Comparison of ENCODE assay signal across 15 cellular contexts in genomic region chr6:132865364-132865763, GRCh38. TPM values are rescaled to one million over a fixed set of nuclear protein-coding genes. Genes with fewer than 3 reads are reported as not detected.
DNase-seq lines count a peak whose midpoint lies in the region; ATAC-seq and TF ChIP-seq lines count a peak whose summit lies in the region.
"Had no signal": no experiment of that assay in that cellular context is flagged by ENCODE, and none has a peak within 500 bp of the region (broad histone marks: within the 10 kb centered on the region; RNA-seq: fewer than 3 reads in every experiment).

No MANE protein-coding gene starts in this region.

- no peaks in the 10 kb centered on the region for H3K4me1 Mint-ChIP-seq in activated T-cell treated with anti-CD3 and anti-CD28 coated beads, Interleukin-2, amount 50 U/mL, for 4 hours (ENCODE audit: low read depth)
- peaks cover 0 to 7% of the 10 kb centered on the region in 2 donors for H3K4me1 Mint-ChIP-seq in stimulated activated naive B cell treated with anti-CD40 and anti-IgM and Interleukin-4, amounts not matched to agents 10 μg/mL and 1 μg/mL and 100 μg/mL, for 72 hours
- H3K4me1 Mint-ChIP-seq: T-cell had no signal

- no peak overlapping the region for H3K9ac ChIP-seq in MM.1S (ENCODE audit: low read length)

- no peak for DNase-seq in activated T-cell treated with anti-CD3 and anti-CD28 coated beads, Interleukin-2, amount 50 U/mL, for 4 hours
- DNase-seq in activated T-cell treated with anti-CD3 and anti-CD28 coated beads, Interleukin-2, amount 50 U/mL, for 1 hour: no peak
- DNase-seq in stimulated activated naive B cell treated with anti-CD40 and anti-IgM and Interleukin-4, amounts not matched to agents 10 μg/mL and 1 μg/mL and 100 μg/mL, for 72 hours: peak; percentile 17
- DNase-seq in activated CD8-positive, alpha-beta memory T cell treated with anti-CD3 and anti-CD28 coated beads, Interleukin-2, amount 50 U/mL, for 48 hours: no peak
- DNase-seq in MM.1S: no peak
- DNase-seq in effector CD8-positive, alpha-beta T cell (lab: John Stamatoyannopoulos, UW): no peak
- DNase-seq: anterior cingulate cortex, DMS153, mesenchymal stem cell, NCI-H1930, T-cell had no signal

- no peak overlapping the region for H2AFZ ChIP-seq in MM.1S (ENCODE audit: low read length)
- H2AFZ ChIP-seq: hepatocyte had no signal

- H3K36me3 Mint-ChIP-seq in activated T-cell treated with anti-CD3 and anti-CD28 coated beads, Interleukin-2, amount 50 U/mL, for 4 hours (ENCODE audit: insufficient read depth): no peaks in the 10 kb centered on the region
- no peaks in the 10 kb centered on the region for H3K36me3 Mint-ChIP-seq in stimulated activated naive B cell treated with anti-CD40 and anti-IgM and Interleukin-4, amounts not matched to agents 10 μg/mL and 1 μg/mL and 100 μg/mL, for 72 hours
- H3K36me3 Mint-ChIP-seq: IgD-negative memory B cell, T-cell had no signal

- H3K4me3 Mint-ChIP-seq in activated T-cell treated with anti-CD3 and anti-CD28 coated beads, Interleukin-2, amount 50 U/mL, for 4 hours: no peak overlapping the region
- no peak overlapping the region for H3K4me3 Mint-ChIP-seq in stimulated activated naive B cell treated with anti-CD40 and anti-IgM and Interleukin-4, amounts not matched to agents 10 μg/mL and 1 μg/mL and 100 μg/mL, for 72 hours
- H3K4me3 Mint-ChIP-seq: IgD-negative memory B cell, T-cell had no signal

- H3K4me3 ChIP-seq in MM.1S (ENCODE audit: low read length): no peak overlapping the region
- H3K4me3 ChIP-seq: hepatocyte had no signal

- H3K79me2 ChIP-seq in MM.1S (ENCODE audit: low read length): no peaks in the 10 kb centered on the region
- H3K79me2 ChIP-seq: hepatocyte had no signal

- H3K36me3 ChIP-seq in MM.1S (replicated peaks; ENCODE audit: insufficient read depth, low read length): no peaks in the 10 kb centered on the region

- no peaks in the 10 kb centered on the region for H3K9me3 Mint-ChIP-seq in activated T-cell treated with anti-CD3 and anti-CD28 coated beads, Interleukin-2, amount 50 U/mL, for 4 hours
- H3K9me3 Mint-ChIP-seq in stimulated activated naive B cell treated with anti-CD40 and anti-IgM and Interleukin-4, amounts not matched to agents 10 μg/mL and 1 μg/mL and 100 μg/mL, for 72 hours: no peaks in the 10 kb centered on the region
- H3K9me3 Mint-ChIP-seq: T-cell had no signal

- no peaks in the 10 kb centered on the region for H4K20me1 ChIP-seq in MM.1S (ENCODE audit: insufficient read depth, low read length)

- no peak overlapping the region for H3K27ac Mint-ChIP-seq in stimulated activated naive B cell treated with anti-CD40 and anti-IgM and Interleukin-4, amounts not matched to agents 10 μg/mL and 1 μg/mL and 100 μg/mL, for 72 hours
- H3K27ac Mint-ChIP-seq: IgD-negative memory B cell, T-cell had no signal

- H3K9me2 ChIP-seq in MM.1S (replicated peaks; ENCODE audit: insufficient read depth, low read length): no peaks in the 10 kb centered on the region

- H3K9me3 ChIP-seq in MM.1S (replicated peaks; ENCODE audit: insufficient read depth, low read length): no peaks in the 10 kb centered on the region

- H3K4me1 ChIP-seq in MM.1S (ENCODE audit: low read length): no peaks in the 10 kb centered on the region

- peaks cover 33% of the 10 kb centered on the region for H3K27me3 ChIP-seq in MM.1S (replicated peaks; ENCODE audit: insufficient read depth, low read length)
- H3K27me3 ChIP-seq: hepatocyte had no signal

- H3K4me2 ChIP-seq in MM.1S (ENCODE audit: low read depth, low read length): no peak overlapping the region
- H3K4me2 ChIP-seq: hepatocyte had no signal

- H3K27ac ChIP-seq in MM.1S (ENCODE audit: low read length): no peak overlapping the region
- H3K27ac ChIP-seq: hepatocyte had no signal

- H3K27me3 Mint-ChIP-seq in activated T-cell treated with anti-CD3 and anti-CD28 coated beads, Interleukin-2, amount 50 U/mL, for 4 hours (ENCODE audit: low read depth): peaks cover 7% of the 10 kb centered on the region
- H3K27me3 Mint-ChIP-seq in stimulated activated naive B cell treated with anti-CD40 and anti-IgM and Interleukin-4, amounts not matched to agents 10 μg/mL and 1 μg/mL and 100 μg/mL, for 72 hours: peaks cover 8 to 23% of the 10 kb centered on the region in 2 donors

- peak; percentile 48 to 77 for ATAC-seq in activated T-cell treated with anti-CD3 and anti-CD28 coated beads, Interleukin-2, amount 50 U/mL, for 4 hours
- ATAC-seq in GM21576 (IDR thresholded peaks at IDR 0.05; ENCODE audit: unreplicated experiment): peak; percentile 99
- peak; percentile 93 for ATAC-seq in HG03097 (IDR thresholded peaks at IDR 0.05; ENCODE audit: low FRiP score, unreplicated experiment)
- peak; percentile 99 to 100 for ATAC-seq in stimulated activated naive B cell treated with anti-CD40 and anti-IgM and Interleukin-4, amounts not matched to agents 10 μg/mL and 1 μg/mL and 100 μg/mL, for 72 hours (replicated peaks)
- ATAC-seq: T-cell had no signal

- TF ChIP-seq CTCF in MM.1S (IDR thresholded peaks at IDR 0.05; ENCODE audit: low read length): no peak

- no peaks in the 10 kb centered on the region for H3F3A ChIP-seq in MM.1S (ENCODE audit: insufficient read depth, low read length)

RNA-seq across cellular contexts. Expression of gene RPS12, which starts 51.0 kb away (rescaled TPM):
- 1,000 to 10,000 TPM; 1,815 to 1,961 (median 1,864) TPM for total RNA-seq in activated T-cell treated with anti-CD3 and anti-CD28 coated beads, Interleukin-2, amount 50 U/mL, for 4 hours
